In genomic region chr6:25419879-25420278, GRCh38 we compare ENCODE assay signal across 22 cellular contexts.
DNase-seq lines count a peak whose midpoint lies in the region; ATAC-seq and TF ChIP-seq lines count a peak whose summit lies in the region.
"Had no signal": no experiment of that assay in that cellular context is flagged by ENCODE, and none has a peak within 500 bp of the region (broad histone marks: within the 10 kb centered on the region; RNA-seq: fewer than 3 reads in every experiment).

No MANE protein-coding gene starts in this region.

- peaks cover 3% of the 10 kb centered on the region for H3K79me1 ChIP-seq in mesendoderm (ENCODE audit: low read length)

- POLR2A ChIA-PET in activated CD4-positive, alpha-beta T cell treated with anti-CD3 and anti-CD28 coated beads for 36 hours (lab: Charles Lee), result no interaction called here

- no peak overlapping the region for H4K8ac ChIP-seq in mesendoderm (ENCODE audit: low read depth, low read length)

- no peak overlapping the region for H3K56ac ChIP-seq in mesendoderm (ENCODE audit: low read length)

- H3K18ac ChIP-seq in mesendoderm (ENCODE audit: low read length), result no peak overlapping the region

- TF ChIP-seq CTCF in MM.1S (IDR thresholded peaks at IDR 0.05; ENCODE audit: low read length) (no peak), ascending aorta (IDR thresholded peaks at IDR 0.05) (no peak), upper lobe of right lung (IDR thresholded peaks at IDR 0.05) (no peak)

- no peak for ATAC-seq in activated CD4-positive, alpha-beta T cell treated with anti-CD3 and anti-CD28 coated beads for 36 hours
- ATAC-seq in upper lobe of right lung, result no peak
- ATAC-seq: A549, HCT116 had no signal

- H4K20me1 ChIP-seq in MM.1S (ENCODE audit: insufficient read depth, low read length), result no peaks in the 10 kb centered on the region

- H3K27ac Mint-ChIP-seq in activated CD4-positive, alpha-beta T cell treated with anti-CD3 and anti-CD28 coated beads for 36 hours, result no peak overlapping the region
- H3K27ac Mint-ChIP-seq: CD4-positive, alpha-beta T cell; HFFc6 had no signal

- H3K27me3 ChIP-seq in MM.1S (replicated peaks; ENCODE audit: insufficient read depth, low read length) (no peaks in the 10 kb centered on the region), ascending aorta (no peaks in the 10 kb centered on the region), mesendoderm (ENCODE audit: insufficient read depth, low read length, poor library complexity) (no peaks in the 10 kb centered on the region), upper lobe of right lung (no peaks in the 10 kb centered on the region)

- no peak overlapping the region for H2AFZ ChIP-seq in MM.1S (ENCODE audit: low read length)
- H2AFZ ChIP-seq: GM23248 had no signal

- no peaks in the 10 kb centered on the region for H3K27me3 Mint-ChIP-seq in activated CD4-positive, alpha-beta T cell treated with anti-CD3 and anti-CD28 coated beads for 36 hours
- H3K27me3 Mint-ChIP-seq: CD4-positive, alpha-beta T cell had no signal

- H2BK5ac ChIP-seq in mesendoderm (ENCODE audit: low read length), result no peak overlapping the region

- no peak overlapping the region for H2AK5ac ChIP-seq in mesendoderm (ENCODE audit: low read length)

- CTCF ChIA-PET in activated CD4-positive, alpha-beta T cell treated with anti-CD3 and anti-CD28 coated beads for 36 hours (lab: Charles Lee), result interaction anchor here (1.2 kb wide), 1 partner anchor 73 kb away, joined by 4 read pairs; no protein-coding TSS in a partner anchor

- H3K9ac ChIP-seq in MM.1S (ENCODE audit: low read length) (no peak overlapping the region), mesendoderm (ENCODE audit: low read length) (no peak overlapping the region)
- H3K9ac ChIP-seq: GM23248 had no signal

- DNase-seq in activated CD4-positive, alpha-beta T cell treated with anti-CD3 and anti-CD28 coated beads for 36 hours, result peak; percentile 9
- DNase-seq in activated CD4-positive, alpha-beta T cell treated with anti-CD3 and anti-CD28 coated beads, Interleukin-2, amount 50 U/mL, for 4 hours, result no peak
- DNase-seq in MM.1S, result no peak
- no peak for DNase-seq in ascending aorta (ENCODE audit: low spot score in 2 of 2)
- peak; percentile 53 for DNase-seq in mesendoderm
- no peak for DNase-seq in upper lobe of right lung
- no peak for DNase-seq in NCI-H748 (lab: John Stamatoyannopoulos, UW; ENCODE audit: unreplicated experiment)
- DNase-seq in SKM-1 treated with dmso at 0.1 percent for 144 hours (lab: John Stamatoyannopoulos, UW; ENCODE audit: unreplicated experiment), result no peak
- DNase-seq: AML-193; Caco-2; CD4-positive, alpha-beta T cell; DMS153; DMS79; GDM1; GM23248; H7; HFFc6 had no signal

- H3K9me3 Mint-ChIP-seq in activated CD4-positive, alpha-beta T cell treated with anti-CD3 and anti-CD28 coated beads for 36 hours (ENCODE audit: low read depth), result peaks cover 4% of the 10 kb centered on the region
- H3K9me3 Mint-ChIP-seq: CD4-positive, alpha-beta T cell; HFFc6 had no signal

- H4K5ac ChIP-seq in mesendoderm (ENCODE audit: low read length), result no peak overlapping the region

- H3K4me1 Mint-ChIP-seq in activated CD4-positive, alpha-beta T cell treated with anti-CD3 and anti-CD28 coated beads for 36 hours, result peaks cover 3% of the 10 kb centered on the region

- H3K4me1 ChIP-seq in MM.1S (ENCODE audit: low read length) (peaks cover 36% of the 10 kb centered on the region), ascending aorta (peaks cover 0 to 41% of the 10 kb centered on the region in 2 donors), mesendoderm (ENCODE audit: control insufficient read depth, low read depth, low read length) (no peaks in the 10 kb centered on the region), upper lobe of right lung (peaks cover 24% of the 10 kb centered on the region)

- H3K27ac ChIP-seq in MM.1S (ENCODE audit: low read length) (peak overlapping the region; percentile 7; the same call in 1 of the 2 replicates), ascending aorta (peak overlapping the region; percentile 20 to 54), mesendoderm (ENCODE audit: low read depth, low read length) (no peak overlapping the region), upper lobe of right lung (no peak overlapping the region)
- H3K27ac ChIP-seq: 22Rv1, A549, C4-2B, GM23248, HL-60 had no signal

- H3F3A ChIP-seq in MM.1S (ENCODE audit: insufficient read depth, low read length), result no peaks in the 10 kb centered on the region; the same call in 1 of the 2 replicates

- H3K36me3 ChIP-seq in MM.1S (replicated peaks; ENCODE audit: insufficient read depth, low read length) (no peaks in the 10 kb centered on the region), ascending aorta (peaks cover 4 to 5% of the 10 kb centered on the region in 2 donors), mesendoderm (ENCODE audit: control insufficient read depth, insufficient read depth, low read length) (no peaks in the 10 kb centered on the region), upper lobe of right lung (no peaks in the 10 kb centered on the region)

- no peak overlapping the region for H3K4me3 ChIP-seq in MM.1S (ENCODE audit: low read length)
- H3K4me3 ChIP-seq in ascending aorta, result no peak overlapping the region
- no peak overlapping the region for H3K4me3 ChIP-seq in mesendoderm (ENCODE audit: low read length)
- H3K4me3 ChIP-seq in upper lobe of right lung, result no peak overlapping the region
- H3K4me3 ChIP-seq: A549, GM23248 had no signal

- no CpG with 5 or more reads among the region's 5 CpGs for WGBS in mesendoderm (ENCODE audit: extremely low coverage, insufficient coverage, low lambda C conversion rate)

- no peak overlapping the region for H3K4ac ChIP-seq in mesendoderm (ENCODE audit: low read depth, low read length)

- peaks cover 63% of the 10 kb centered on the region for H3K79me2 ChIP-seq in MM.1S (ENCODE audit: low read length)
- peaks cover 4% of the 10 kb centered on the region for H3K79me2 ChIP-seq in mesendoderm (ENCODE audit: control insufficient read depth, insufficient read depth, low read length)

- H3K9me3 ChIP-seq in MM.1S (replicated peaks; ENCODE audit: insufficient read depth, low read length), result no peaks in the 10 kb centered on the region
- H3K9me3 ChIP-seq in ascending aorta, result no peaks in the 10 kb centered on the region
- no peaks in the 10 kb centered on the region for H3K9me3 ChIP-seq in upper lobe of right lung
- H3K9me3 ChIP-seq: A549, Caco-2 had no signal

- no peaks in the 10 kb centered on the region for H3K9me2 ChIP-seq in MM.1S (replicated peaks; ENCODE audit: insufficient read depth, low read length)

- H2BK120ac ChIP-seq in mesendoderm (ENCODE audit: low read depth, low read length), result no peak overlapping the region

- intact Hi-C loops in activated CD4-positive, alpha-beta T cell treated with anti-CD3 and anti-CD28 coated beads for 36 hours (cut with DNase I, micrococcal nuclease), result no loop called here
- intact Hi-C loops in ascending aorta (cut with DNase I), result no loop called here
- intact Hi-C loops in upper lobe of right lung (cut with DNase I), result no loop called here

- H3K36me3 Mint-ChIP-seq in activated CD4-positive, alpha-beta T cell treated with anti-CD3 and anti-CD28 coated beads for 36 hours (ENCODE audit: low read depth), result peaks cover 5% of the 10 kb centered on the region

- H3K4me3 Mint-ChIP-seq in activated CD4-positive, alpha-beta T cell treated with anti-CD3 and anti-CD28 coated beads for 36 hours, result no peak overlapping the region
- H3K4me3 Mint-ChIP-seq: CD4-positive, alpha-beta T cell; HFFc6 had no signal

- H3K23ac ChIP-seq in mesendoderm (ENCODE audit: low read length), result no peak overlapping the region

- H3K4me2 ChIP-seq in MM.1S (ENCODE audit: low read depth, low read length) (no peak overlapping the region), mesendoderm (ENCODE audit: low read length) (no peak overlapping the region)
- H3K4me2 ChIP-seq: A549 had no signal

- H2BK15ac ChIP-seq in mesendoderm (replicated peaks; ENCODE audit: low read depth), result no peak overlapping the region

Comparison
In these comparisons a context has a peak if more than half of its experiments do, and no peak if none do; other contexts are left out.
1. DNase-seq: peak in activated CD4-positive, alpha-beta T cell treated with anti-CD3 and anti-CD28 coated beads for 36 hours (single experiment) and mesendoderm (single experiment); none in activated CD4-positive, alpha-beta T cell treated with anti-CD3 and anti-CD28 coated beads, Interleukin-2, amount 50 U/mL, for 4 hours (0 of 2), MM.1S (single experiment), ascending aorta (0 of 2), upper lobe of right lung (single experiment), NCI-H748 (single experiment) and SKM-1 treated with dmso at 0.1 percent for 144 hours (single experiment).
2. H3K27ac ChIP-seq: peak in MM.1S (single experiment) and ascending aorta (2 of 2); none in mesendoderm (single experiment) and upper lobe of right lung (single experiment).